Comparison of ENCODE assay signal across 16 cellular contexts in genomic region chr2:192025607-192026006, GRCh38.
"Had no signal": no experiment of that assay in that cellular context is flagged by ENCODE, and none has a peak within 500 bp of the region (broad histone marks: within the 10 kb centered on the region; RNA-seq: fewer than 3 reads in every experiment).

No MANE protein-coding gene starts in this region.

- H3K36me3 ChIP-seq: pancreas, tibial nerve had no signal

- H3K27me3 Mint-ChIP-seq: stimulated activated naive B cell treated with anti-CD40 and anti-IgM and Interleukin-4, amounts not matched to agents 10 μg/mL and 1 μg/mL and 100 μg/mL, for 72 hours had no signal

- H3K4me1 ChIP-seq: body of pancreas, foreskin keratinocyte, pancreas had no signal

- H3K27ac Mint-ChIP-seq: activated CD4-positive, alpha-beta T cell treated with anti-CD3 and anti-CD28 coated beads, Interleukin-2, amount 10 ng/mL, durations not matched to agents 7 days and 5 days; activated naive CD8-positive, alpha-beta T cell; stimulated activated naive B cell treated with anti-CD40 and anti-IgM and Interleukin-4, amounts not matched to agents 10 μg/mL and 1 μg/mL and 100 μg/mL, for 72 hours; T-helper 17 cell had no signal

- H3K4me1 Mint-ChIP-seq: activated CD4-positive, alpha-beta T cell treated with anti-CD3 and anti-CD28 coated beads, Interleukin-2, amount 10 ng/mL, durations not matched to agents 7 days and 5 days; stimulated activated naive B cell treated with anti-CD40 and anti-IgM and Interleukin-4, amounts not matched to agents 10 μg/mL and 1 μg/mL and 100 μg/mL, for 72 hours; T-helper 17 cell had no signal

- H3K27ac ChIP-seq: body of pancreas, foreskin keratinocyte, pancreas, tibial nerve had no signal

- H3K9me3 Mint-ChIP-seq: activated CD4-positive, alpha-beta T cell treated with anti-CD3 and anti-CD28 coated beads, Interleukin-2, amount 10 ng/mL, durations not matched to agents 7 days and 5 days; stimulated activated naive B cell treated with anti-CD40 and anti-IgM and Interleukin-4, amounts not matched to agents 10 μg/mL and 1 μg/mL and 100 μg/mL, for 72 hours had no signal

- H3K4me3 ChIP-seq: body of pancreas, pancreas, tibial nerve had no signal

- H3K9me3 ChIP-seq: body of pancreas, pancreas, tibial nerve had no signal

- H3K27me3 ChIP-seq: body of pancreas, foreskin keratinocyte, pancreas, tibial nerve had no signal

- DNase-seq: activated CD4-positive, alpha-beta T cell treated with anti-CD3 and anti-CD28 coated beads, Interleukin-2, amount 10 ng/mL, durations not matched to agents 7 days and 5 days; activated CD8-positive, alpha-beta memory T cell treated with anti-CD3 and anti-CD28 coated beads, Interleukin-2, amount 50 U/mL, for 48 hours; activated gamma-delta T cell treated with Interleukin-2 at 50 U/mL for 16 hours; amniotic stem cell; body of pancreas; cerebellar nuclear complex; effector CD8-positive, alpha-beta T cell; foreskin keratinocyte; head of caudate nucleus; islet precursor cell; pancreas; stimulated activated CD4-positive, alpha-beta T cell treated with anti-CD3 and anti-CD28 coated beads, Interleukin-2, amount 100 ng/mL, for 48 hours; stimulated activated naive B cell treated with anti-CD40 and anti-IgM and Interleukin-4, amounts not matched to agents 10 μg/mL and 1 μg/mL and 100 μg/mL, for 72 hours; T-helper 17 cell had no signal

- H3K4me3 Mint-ChIP-seq: activated CD4-positive, alpha-beta T cell treated with anti-CD3 and anti-CD28 coated beads, Interleukin-2, amount 10 ng/mL, durations not matched to agents 7 days and 5 days; activated naive CD8-positive, alpha-beta T cell; stimulated activated naive B cell treated with anti-CD40 and anti-IgM and Interleukin-4, amounts not matched to agents 10 μg/mL and 1 μg/mL and 100 μg/mL, for 72 hours; T-helper 17 cell had no signal

- H3K36me3 Mint-ChIP-seq: activated naive CD8-positive, alpha-beta T cell; stimulated activated naive B cell treated with anti-CD40 and anti-IgM and Interleukin-4, amounts not matched to agents 10 μg/mL and 1 μg/mL and 100 μg/mL, for 72 hours had no signal
